12 cellular contexts compared by ENCODE assay signal in genomic region chr13:29922281-29922821, GRCh38.
DNase-seq lines count a peak whose midpoint lies in the region; ATAC-seq and TF ChIP-seq lines count a peak whose summit lies in the region.
"Had no signal": no experiment of that assay in that cellular context is flagged by ENCODE, and none has a peak within 500 bp of the region (broad histone marks: within the 10 kb centered on the region; RNA-seq: fewer than 3 reads in every experiment).

No MANE protein-coding gene starts in this region.

- intact Hi-C loops in tibial artery (cut with DNase I; ENCODE audit: low total_unique reads) (loop anchor here (2.0 to 10.0 kb wide), 3 partner anchors 70 to 325 kb away; partner anchors contain the start of gene SLC7A1), gastrocnemius medialis (cut with DNase I; ENCODE audit: low total_unique reads) (no loop called here)

- H3K4me1 ChIP-seq in tibial artery (peaks cover 0 to 41% (median 37%) of the 10 kb centered on the region in 4 donors), gastrocnemius medialis (peaks cover 21 to 26% of the 10 kb centered on the region in 2 donors)

- ATAC-seq in WTC11 (no peak), gastrocnemius medialis (no peak)
- no peak for ATAC-seq in stimulated activated naive CD8-positive, alpha-beta T cell treated with anti-CD3 and anti-CD28 coated beads, Interleukin-15, amount 100 ng/mL, for 72 hours
- ATAC-seq: esophagus mucosa, T-helper 17 cell had no signal

- H3K36me3 ChIP-seq in tibial artery (no peaks in the 10 kb centered on the region), gastrocnemius medialis (no peaks in the 10 kb centered on the region)

- in situ Hi-C loops in astrocyte of the spinal cord (cut with HindIII; ENCODE audit: low sequenced_read_pairs): loop anchor here (25.0 kb wide), 1 partner anchor 190 kb away; no protein-coding TSS in a partner anchor
- in situ Hi-C loops in gastrocnemius medialis (cut with MboI; ENCODE audit: low sequenced_read_pairs in 4 of 4): no loop called here

- peak overlapping the region; percentile 99 for H3K27ac Mint-ChIP-seq in HFFc6
- no peak overlapping the region for H3K27ac Mint-ChIP-seq in WTC11
- no peak overlapping the region for H3K27ac Mint-ChIP-seq in stimulated activated naive CD8-positive, alpha-beta T cell treated with anti-CD3 and anti-CD28 coated beads, Interleukin-15, amount 100 ng/mL, for 72 hours
- H3K27ac Mint-ChIP-seq: T-helper 17 cell had no signal

- H3K9me3 ChIP-seq in tibial artery (no peaks in the 10 kb centered on the region), gastrocnemius medialis (no peaks in the 10 kb centered on the region)

- DNase-seq in HFFc6 (peak; percentile 64), astrocyte of the spinal cord (ENCODE audit: low read depth, low spot score) (peak; percentile 79), kidney glomerular epithelial cell (lab: John Stamatoyannopoulos, UW) (peak; percentile 15), tibial artery (no peak), WTC11 (ENCODE audit: low spot score) (no peak), gastrocnemius medialis (no peak)
- DNase-seq in stimulated activated naive CD8-positive, alpha-beta T cell treated with anti-CD3 and anti-CD28 coated beads, Interleukin-15, amount 100 ng/mL, for 72 hours: no peak
- DNase-seq: amniotic stem cell, DMS153, nucleus accumbens, T-helper 17 cell had no signal

- H3K4me1 Mint-ChIP-seq in HFFc6 (ENCODE audit: low read depth): peaks cover 89% of the 10 kb centered on the region
- H3K4me1 Mint-ChIP-seq in WTC11: peaks cover 18% of the 10 kb centered on the region
- H3K4me1 Mint-ChIP-seq in stimulated activated naive CD8-positive, alpha-beta T cell treated with anti-CD3 and anti-CD28 coated beads, Interleukin-15, amount 100 ng/mL, for 72 hours: peaks cover 23% of the 10 kb centered on the region

- no peaks in the 10 kb centered on the region for H3K27me3 ChIP-seq in tibial artery
- H3K27me3 ChIP-seq in gastrocnemius medialis: no peaks in the 10 kb centered on the region

- H3K27me3 Mint-ChIP-seq in HFFc6 (ENCODE audit: insufficient read depth) (no peaks in the 10 kb centered on the region; the same call in 1 of the 2 replicates), WTC11 (ENCODE audit: low read depth) (peaks cover 16% of the 10 kb centered on the region)
- H3K27me3 Mint-ChIP-seq in stimulated activated naive CD8-positive, alpha-beta T cell treated with anti-CD3 and anti-CD28 coated beads, Interleukin-15, amount 100 ng/mL, for 72 hours: no peaks in the 10 kb centered on the region

- H3K27ac ChIP-seq in tibial artery: peak overlapping the region; percentile 78 to 86
- no peak overlapping the region for H3K27ac ChIP-seq in gastrocnemius medialis

- H3K4me3 Mint-ChIP-seq in HFFc6: peak overlapping the region; percentile 85; the same call in 1 of the 2 replicates
- H3K4me3 Mint-ChIP-seq in WTC11: no peak overlapping the region
- H3K4me3 Mint-ChIP-seq in stimulated activated naive CD8-positive, alpha-beta T cell treated with anti-CD3 and anti-CD28 coated beads, Interleukin-15, amount 100 ng/mL, for 72 hours: no peak overlapping the region
- H3K4me3 Mint-ChIP-seq: T-helper 17 cell had no signal

- no peak for TF ChIP-seq CTCF in HFFc6 (IDR thresholded peaks at IDR 0.05)
- TF ChIP-seq CTCF in astrocyte of the spinal cord (IDR thresholded peaks at IDR 0.05; ENCODE audit: low read depth, low read length): no peak
- no peak for TF ChIP-seq CTCF in tibial artery (IDR thresholded peaks at IDR 0.05)
- no peak for TF ChIP-seq CTCF in WTC11 (IDR thresholded peaks at IDR 0.05)
- TF ChIP-seq CTCF in gastrocnemius medialis (IDR thresholded peaks at IDR 0.05 in 4 of 5, conservative IDR thresholded peaks at IDR 0.05 in 1 of 5): no peak

- no peak overlapping the region for H3K4me3 ChIP-seq in astrocyte of the spinal cord (ENCODE audit: low read depth, low read length)
- H3K4me3 ChIP-seq in tibial artery: no peak overlapping the region
- no peak overlapping the region for H3K4me3 ChIP-seq in gastrocnemius medialis

- H3K9me3 Mint-ChIP-seq in HFFc6 (no peaks in the 10 kb centered on the region), WTC11 (peaks cover 9% of the 10 kb centered on the region)
- no peaks in the 10 kb centered on the region for H3K9me3 Mint-ChIP-seq in stimulated activated naive CD8-positive, alpha-beta T cell treated with anti-CD3 and anti-CD28 coated beads, Interleukin-15, amount 100 ng/mL, for 72 hours

- no peak for TF ChIP-seq POLR2A in gastrocnemius medialis (IDR thresholded peaks at IDR 0.05)

- POLR2A ChIA-PET in WTC11 (lab: Charles Lee): no interaction called here

- CTCF ChIA-PET in WTC11 (lab: Charles Lee): interaction anchor here (0.6 to 1.1 kb wide), 3 partner anchors 16 to 193 kb away, joined by 3 to 4 read pairs (median 3); no protein-coding TSS in a partner anchor

- H3K36me3 Mint-ChIP-seq in HFFc6 (ENCODE audit: low read depth) (no peaks in the 10 kb centered on the region; the same call in 1 of the 2 replicates), WTC11 (no peaks in the 10 kb centered on the region)

TF ChIP-seq in WTC11, 78 proteins besides CTCF, POLR2A, EP300 and RAD21 (continues in another document):
- TF ChIP-seq SOX15 (CRISPR knock-in tag; IDR thresholded peaks at IDR 0.05): no peak
- no peak for TF ChIP-seq HMGXB4 (CRISPR knock-in tag; IDR thresholded peaks at IDR 0.05)
- TF ChIP-seq TEAD1 (CRISPR knock-in tag; IDR thresholded peaks at IDR 0.05): no peak
- no peak for TF ChIP-seq GRHL2 (CRISPR knock-in tag; IDR thresholded peaks at IDR 0.05; ENCODE audit: insufficient replicate concordance, severe bottlenecking)
- no peak for TF ChIP-seq CBFB (CRISPR knock-in tag; IDR thresholded peaks at IDR 0.05; ENCODE audit: low read depth)
- no peak for TF ChIP-seq ZNF425 (CRISPR knock-in tag; conservative IDR thresholded peaks at IDR 0.05)
- no peak for TF ChIP-seq ZBTB21 (CRISPR knock-in tag; IDR thresholded peaks at IDR 0.05; ENCODE audit: borderline replicate concordance)
- no peak for TF ChIP-seq HMGA2 (CRISPR knock-in tag; IDR thresholded peaks at IDR 0.05)
- TF ChIP-seq ZNF396 (CRISPR knock-in tag; IDR thresholded peaks at IDR 0.05; ENCODE audit: borderline replicate concordance): no peak
- no peak for TF ChIP-seq NR3C1 (CRISPR knock-in tag; conservative IDR thresholded peaks at IDR 0.05; ENCODE audit: low read depth)
- TF ChIP-seq ZBTB43 (CRISPR knock-in tag; IDR thresholded peaks at IDR 0.05): no peak
- TF ChIP-seq TP53 (CRISPR knock-in tag; IDR thresholded peaks at IDR 0.05): no peak
- no peak for TF ChIP-seq MLX (CRISPR knock-in tag; IDR thresholded peaks at IDR 0.05)

Comparison
In these comparisons a context has a peak if more than half of its experiments do, and no peak if none do; other contexts are left out.
1. DNase-seq: peak in HFFc6 (single experiment), astrocyte of the spinal cord (single experiment) and kidney glomerular epithelial cell (single experiment); none in tibial artery (0 of 2), WTC11 (single experiment), gastrocnemius medialis (0 of 2) and stimulated activated naive CD8-positive, alpha-beta T cell treated with anti-CD3 and anti-CD28 coated beads, Interleukin-15, amount 100 ng/mL, for 72 hours (0 of 2).
2. H3K27ac ChIP-seq: peak in tibial artery (2 of 2); none in gastrocnemius medialis (0 of 4).